1 cellular context compared by ENCODE assay signal in genomic region chr2:128402921-128403670, GRCh38.
TF ChIP-seq lines count a peak whose summit lies in the region.

No MANE protein-coding gene starts in this region.

TF ChIP-seq in H1, 55 proteins besides CTCF, POLR2A, EP300 and RAD21:
- TF ChIP-seq POU5F1 (IDR thresholded peaks at IDR 0.05; ENCODE audit: low read depth, low read length) (no peak), USF2 (IDR thresholded peaks at IDR 0.05; ENCODE audit: low read length) (no peak), SAP30 (IDR thresholded peaks at IDR 0.05; ENCODE audit: insufficient read depth, insufficient replicate concordance, low read length) (no peak), CBX5 (IDR thresholded peaks at IDR 0.05; ENCODE audit: low read depth, low read length) (no peak), RXRA (IDR thresholded peaks at IDR 0.05; ENCODE audit: insufficient read depth, low read depth, low read length) (no peak), E2F6 (IDR thresholded peaks at IDR 0.05) (no peak), RFX5 (IDR thresholded peaks at IDR 0.05; ENCODE audit: borderline replicate concordance, low read depth, low read length) (no peak), KDM4A (IDR thresholded peaks at IDR 0.05; ENCODE audit: low read depth, low read length, severe bottlenecking) (no peak), CHD1 (IDR thresholded peaks at IDR 0.05; ENCODE audit: low read depth, low read length) (no peak), SP2 (IDR thresholded peaks at IDR 0.05; ENCODE audit: low read length) (no peak), MAFK (IDR thresholded peaks at IDR 0.05; ENCODE audit: low read depth, low read length) (no peak), MAX (IDR thresholded peaks at IDR 0.05) (no peak), EZH2 (IDR thresholded peaks at IDR 0.05; ENCODE audit: low read depth, low read length, severe bottlenecking) (no peak), BACH1 (IDR thresholded peaks at IDR 0.05; ENCODE audit: low read length) (no peak), CHD7 (IDR thresholded peaks at IDR 0.05; ENCODE audit: insufficient replicate concordance, low read length) (no peak), SP1 (IDR thresholded peaks at IDR 0.05; ENCODE audit: low read depth, low read length) (no peak), BCL11A (IDR thresholded peaks at IDR 0.05; ENCODE audit: low read depth in 2 of 2, low read length in 2 of 2) (no peak), SP4 (IDR thresholded peaks at IDR 0.05; ENCODE audit: low read length) (no peak), NRF1 (IDR thresholded peaks at IDR 0.05; ENCODE audit: low read depth, low read length) (no peak), CREB1 (IDR thresholded peaks at IDR 0.05) (no peak)
